19 cellular contexts compared by ENCODE assay signal in the genomic region with DNA sequence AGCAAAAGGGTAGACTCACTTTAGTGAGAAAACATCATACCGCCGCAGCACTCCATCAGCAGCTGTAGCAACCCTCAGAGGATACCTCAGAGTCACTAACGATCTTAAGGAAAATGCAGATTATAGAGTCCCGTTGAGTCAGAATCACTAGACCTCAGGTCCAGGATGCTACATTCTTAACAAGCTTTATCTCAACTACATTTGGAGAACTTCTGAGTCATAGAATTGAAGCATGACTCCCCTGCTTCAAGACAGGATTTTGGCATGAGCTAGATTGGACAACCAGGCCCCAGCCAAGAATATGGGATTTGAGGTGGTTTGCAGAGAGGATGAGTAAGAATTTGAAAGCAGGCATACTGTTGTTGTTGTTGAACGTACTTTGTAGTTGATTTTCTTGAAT.
DNase-seq lines count a peak whose midpoint lies in the region; ATAC-seq and TF ChIP-seq lines count a peak whose summit lies in the region.
"Had no signal": no experiment of that assay in that cellular context is flagged by ENCODE, and none has a peak within 500 bp of the region (broad histone marks: within the 10 kb centered on the region; RNA-seq: fewer than 3 reads in every experiment).

No MANE protein-coding gene starts in this region.

- H3K4me1 ChIP-seq in mesendoderm (ENCODE audit: control insufficient read depth, low read depth, low read length) = no peaks in the 10 kb centered on the region
- H3K4me1 ChIP-seq: BLaER1 treated with 17β-estradiol and CSF1 and Interleukin-3, amounts not matched to agents 10 nM and 100 nM; gastroesophageal sphincter had no signal

- H3K4me2 ChIP-seq in mesendoderm (ENCODE audit: low read length) = no peak overlapping the region
- H3K4me2 ChIP-seq: BLaER1 treated with 17β-estradiol and CSF1 and Interleukin-3, amounts not matched to agents 10 nM and 100 nM had no signal

- no peaks in the 10 kb centered on the region for H3K36me3 ChIP-seq in mesendoderm (ENCODE audit: control insufficient read depth, insufficient read depth, low read length)
- H3K36me3 ChIP-seq: BLaER1 treated with 17β-estradiol and CSF1 and Interleukin-3, amounts not matched to agents 10 nM and 100 nM; gastroesophageal sphincter; ovary had no signal

- no peak for TF ChIP-seq CTCF in astrocyte of the spinal cord (IDR thresholded peaks at IDR 0.05; ENCODE audit: low read depth, low read length)

- no peak overlapping the region for H2BK15ac ChIP-seq in mesendoderm (replicated peaks; ENCODE audit: low read depth)

- no peak overlapping the region for H3K27ac ChIP-seq in mesendoderm (ENCODE audit: low read depth, low read length)
- H3K27ac ChIP-seq: BLaER1 treated with 17β-estradiol and CSF1 and Interleukin-3, amounts not matched to agents 10 nM and 100 nM; gastroesophageal sphincter; ovary had no signal

- no peak overlapping the region for H3K9ac ChIP-seq in mesendoderm (ENCODE audit: low read length)
- H3K9ac ChIP-seq: BLaER1 treated with 17β-estradiol and CSF1 and Interleukin-3, amounts not matched to agents 10 nM and 100 nM had no signal

- H3K4me3 ChIP-seq in astrocyte of the spinal cord (ENCODE audit: low read depth, low read length) = no peak overlapping the region
- no peak overlapping the region for H3K4me3 ChIP-seq in mesendoderm (ENCODE audit: low read length)
- H3K4me3 ChIP-seq: BLaER1 treated with 17β-estradiol and CSF1 and Interleukin-3, amounts not matched to agents 10 nM and 100 nM; gastroesophageal sphincter; ovary had no signal

- no peak overlapping the region for H2AK5ac ChIP-seq in mesendoderm (ENCODE audit: low read length)

- no peak overlapping the region for H3K23ac ChIP-seq in mesendoderm (ENCODE audit: low read length)

- H3K56ac ChIP-seq in mesendoderm (ENCODE audit: low read length) = no peak overlapping the region

- no peaks in the 10 kb centered on the region for H3K79me1 ChIP-seq in mesendoderm (ENCODE audit: low read length)

- H4K8ac ChIP-seq in mesendoderm (ENCODE audit: low read depth, low read length) = no peak overlapping the region

- no peaks in the 10 kb centered on the region for H3K79me2 ChIP-seq in mesendoderm (ENCODE audit: control insufficient read depth, insufficient read depth, low read length)

- H3K27me3 ChIP-seq in mesendoderm (ENCODE audit: insufficient read depth, low read length, poor library complexity) = no peaks in the 10 kb centered on the region
- H3K27me3 ChIP-seq: BLaER1 treated with 17β-estradiol and CSF1 and Interleukin-3, amounts not matched to agents 10 nM and 100 nM; gastroesophageal sphincter; ovary had no signal

- DNase-seq in AG20443 (ENCODE audit: low spot score) (peak; percentile 88), HT1080 (ENCODE audit: low read depth) (peak; percentile 86), astrocyte of the spinal cord (ENCODE audit: low read depth, low spot score) (peak; percentile 81), non-pigmented ciliary epithelial cell (ENCODE audit: low read depth) (peak; percentile 18), mesendoderm (no peak), T1000 (lab: John Stamatoyannopoulos, UW) (no peak), NCI-H2227 treated with DMSO at 0.1 percent for 48 hours (lab: John Stamatoyannopoulos, UW) (no peak)
- DNase-seq: activated CD8-positive, alpha-beta T cell treated with anti-CD3 and anti-CD28 coated beads for 36 hours; NCI-H1694; NCI-H345; NK-92 treated with Interleukin-12 subunit alpha and Interleukin-12 subunit beta, amount 100 ng/mL, for 24 hours; ovary; stimulated activated CD4-positive, alpha-beta T cell treated with anti-CD3 and anti-CD28 coated beads, Interleukin-2, amount 100 ng/mL, for 48 hours; T-helper 1 cell had no signal

- no CpG with 5 or more reads among the region's 5 CpGs for WGBS in mesendoderm (ENCODE audit: extremely low coverage, insufficient coverage, low lambda C conversion rate)

- in situ Hi-C loops in astrocyte of the spinal cord (cut with HindIII; ENCODE audit: low sequenced_read_pairs) = no loop called here

- H4K5ac ChIP-seq in mesendoderm (ENCODE audit: low read length) = no peak overlapping the region

- no peak overlapping the region for H2BK120ac ChIP-seq in mesendoderm (ENCODE audit: low read depth, low read length)

- H2BK5ac ChIP-seq in mesendoderm (ENCODE audit: low read length) = no peak overlapping the region

- H3K4ac ChIP-seq in mesendoderm (ENCODE audit: low read depth, low read length) = no peak overlapping the region

- H3K18ac ChIP-seq in mesendoderm (ENCODE audit: low read length) = no peak overlapping the region

- no peak for ATAC-seq in GM19467 (IDR thresholded peaks at IDR 0.05; ENCODE audit: unreplicated experiment)
- ATAC-seq: activated CD8-positive, alpha-beta T cell treated with anti-CD3 and anti-CD28 coated beads for 36 hours; gastroesophageal sphincter; left lobe of liver; WTC11 had no signal

Comparison
In these comparisons a context has a peak if more than half of its experiments do, and no peak if none do; other contexts are left out.
1. DNase-seq: peak in AG20443 (single experiment), HT1080 (single experiment), astrocyte of the spinal cord (single experiment) and non-pigmented ciliary epithelial cell (single experiment); none in mesendoderm (single experiment), T1000 (single experiment) and NCI-H2227 treated with DMSO at 0.1 percent for 48 hours (single experiment).